8 cellular contexts compared by ENCODE assay signal in genomic region chr22:25402501-25403283, GRCh38.
DNase-seq lines count a peak whose midpoint lies in the region; TF ChIP-seq lines count a peak whose summit lies in the region.

No MANE protein-coding gene starts in this region.

- H3K4me1 ChIP-seq in mammary epithelial cell (ENCODE audit: insufficient read depth, low read length) (peaks cover 23% of the 10 kb centered on the region), vagina (peaks cover 50% of the 10 kb centered on the region)

- dilution Hi-C loops in mammary epithelial cell (cut with HindIII; ENCODE audit: low sequenced_read_pairs) = no loop called here

- no peak overlapping the region for H3K9ac ChIP-seq in mammary epithelial cell (ENCODE audit: insufficient read depth, low read length)

- H3K36me3 ChIP-seq in mammary epithelial cell (ENCODE audit: insufficient read depth, low read length) (no peaks in the 10 kb centered on the region), vagina (no peaks in the 10 kb centered on the region)

- H2AFZ ChIP-seq in mammary epithelial cell (ENCODE audit: low read depth, low read length) = no peak overlapping the region

- peaks cover 72% of the 10 kb centered on the region for H3K79me2 ChIP-seq in mammary epithelial cell (ENCODE audit: insufficient read depth, low read length)

- in situ Hi-C loops in mammary epithelial cell (cut with MboI; ENCODE audit: low sequenced_read_pairs in 2 of 2) = no loop called here

- 54% methylated on average over 14 of the region's 14 CpGs for WGBS in mammary epithelial cell (ENCODE audit: low coverage, missing lambda C conversion rate)

- H3K9me3 ChIP-seq in mammary epithelial cell (replicated peaks; ENCODE audit: insufficient read depth, low read length) = no peaks in the 10 kb centered on the region
- no peaks in the 10 kb centered on the region for H3K9me3 ChIP-seq in vagina

- H3K27ac Mint-ChIP-seq in activated naive CD4-positive, alpha-beta T cell treated with anti-CD3 and anti-CD28 coated beads, Interleukin-2, amount 10 ng/mL, durations not matched to agents 7 days and 5 days = no peak overlapping the region

- TF ChIP-seq CTCF in mammary epithelial cell (conservative IDR thresholded peaks at IDR 0.05 in 1 of 2, IDR thresholded peaks at IDR 0.05 in 1 of 2; ENCODE audit: extremely low read depth in 1 of 2, insufficient read depth in 1 of 2, low read depth in 1 of 2, low read length in 2 of 2) (no peak), vagina (IDR thresholded peaks at IDR 0.05) (no peak)

- TF ChIP-seq POLR2A in vagina (IDR thresholded peaks at IDR 0.05) = no peak

- DNase-seq in activated naive CD4-positive, alpha-beta T cell treated with anti-CD3 and anti-CD28 coated beads, Interleukin-2, amount 10 ng/mL, durations not matched to agents 7 days and 5 days = no peak
- no peak for DNase-seq in activated naive CD4-positive, alpha-beta T cell (lab: John Stamatoyannopoulos, UW)
- DNase-seq in mammary epithelial cell (peak; percentile 34), midbrain (lab: John Stamatoyannopoulos, UW) (peak; percentile 2), vagina (ENCODE audit: extremely low spot score in 2 of 2) (peak in 1 of 2 donors; percentile 85), KG1 (lab: John Stamatoyannopoulos, UW) (no peak), NCI-H510A treated with DMSO at 0.1 percent for 48 hours (lab: John Stamatoyannopoulos, UW) (no peak), DMS53 treated with DMSO at 0.1 percent for 48 hours (lab: John Stamatoyannopoulos, UW; ENCODE audit: unreplicated experiment) (no peak)

- H3K27ac ChIP-seq in mammary epithelial cell (ENCODE audit: insufficient read depth, low read depth, low read length) = no peak overlapping the region
- peak overlapping the region; percentile 95 for H3K27ac ChIP-seq in vagina

- peak overlapping the region; percentile 86 for H3K4me3 Mint-ChIP-seq in activated naive CD4-positive, alpha-beta T cell treated with anti-CD3 and anti-CD28 coated beads, Interleukin-2, amount 10 ng/mL, durations not matched to agents 7 days and 5 days

- intact Hi-C loops in mammary epithelial cell (cut with micrococcal nuclease) = no loop called here
- intact Hi-C loops in vagina (cut with DNase I) = no loop called here

- H3K4me1 Mint-ChIP-seq in activated naive CD4-positive, alpha-beta T cell treated with anti-CD3 and anti-CD28 coated beads, Interleukin-2, amount 10 ng/mL, durations not matched to agents 7 days and 5 days = peaks cover 58% of the 10 kb centered on the region

- no TSS peak for BruUV-seq in mammary epithelial cell (replicated peaks; lab: Mats Ljungman, UMichigan)

- H3K27me3 ChIP-seq in mammary epithelial cell (ENCODE audit: insufficient read depth, low read length) (no peaks in the 10 kb centered on the region), vagina (no peaks in the 10 kb centered on the region)

- H3K27me3 Mint-ChIP-seq in activated naive CD4-positive, alpha-beta T cell treated with anti-CD3 and anti-CD28 coated beads, Interleukin-2, amount 10 ng/mL, durations not matched to agents 7 days and 5 days = no peaks in the 10 kb centered on the region

- peaks cover 6% of the 10 kb centered on the region for H4K20me1 ChIP-seq in mammary epithelial cell (ENCODE audit: insufficient read depth, low read length)

- CTCF ChIA-PET in activated naive CD4-positive, alpha-beta T cell treated with anti-CD3 and anti-CD28 coated beads, Interleukin-2, amount 10 ng/mL, durations not matched to agents 7 days and 5 days (lab: Charles Lee) = interaction anchor here (0.6 to 1.4 kb wide), 2 partner anchors 45 to 673 kb away, joined by 3 read pairs; no protein-coding TSS in a partner anchor
- CTCF ChIA-PET in mammary epithelial cell (lab: Charles Lee; ENCODE audit: low non-redundant PET) = no interaction called here

- H3K36me3 Mint-ChIP-seq in activated naive CD4-positive, alpha-beta T cell treated with anti-CD3 and anti-CD28 coated beads, Interleukin-2, amount 10 ng/mL, durations not matched to agents 7 days and 5 days = no peaks in the 10 kb centered on the region

- H3K4me2 ChIP-seq in mammary epithelial cell (ENCODE audit: insufficient read depth, low read depth, low read length) = peak overlapping the region; percentile 90

- H3K4me3 ChIP-seq in mammary epithelial cell (replicated peaks in 1 of 3; ENCODE audit: insufficient read depth in 1 of 3, low read depth in 2 of 3, low read length in 3 of 3) = peak overlapping the region in 1 of 3 experiments; percentile 47
- peak overlapping the region; percentile 66 to 80 for H3K4me3 ChIP-seq in vagina

- no peaks in the 10 kb centered on the region for H3K9me3 Mint-ChIP-seq in activated naive CD4-positive, alpha-beta T cell treated with anti-CD3 and anti-CD28 coated beads, Interleukin-2, amount 10 ng/mL, durations not matched to agents 7 days and 5 days

Comparison
In these comparisons a context has a peak if more than half of its experiments do, and no peak if none do; other contexts are left out.
1. DNase-seq: peak in mammary epithelial cell (single experiment) and midbrain (single experiment); none in activated naive CD4-positive, alpha-beta T cell treated with anti-CD3 and anti-CD28 coated beads, Interleukin-2, amount 10 ng/mL, durations not matched to agents 7 days and 5 days (single experiment), activated naive CD4-positive, alpha-beta T cell (0 of 4), KG1 (single experiment), NCI-H510A treated with DMSO at 0.1 percent for 48 hours (single experiment) and DMS53 treated with DMSO at 0.1 percent for 48 hours (single experiment).